8 cellular contexts compared by ENCODE assay signal in the genomic region with DNA sequence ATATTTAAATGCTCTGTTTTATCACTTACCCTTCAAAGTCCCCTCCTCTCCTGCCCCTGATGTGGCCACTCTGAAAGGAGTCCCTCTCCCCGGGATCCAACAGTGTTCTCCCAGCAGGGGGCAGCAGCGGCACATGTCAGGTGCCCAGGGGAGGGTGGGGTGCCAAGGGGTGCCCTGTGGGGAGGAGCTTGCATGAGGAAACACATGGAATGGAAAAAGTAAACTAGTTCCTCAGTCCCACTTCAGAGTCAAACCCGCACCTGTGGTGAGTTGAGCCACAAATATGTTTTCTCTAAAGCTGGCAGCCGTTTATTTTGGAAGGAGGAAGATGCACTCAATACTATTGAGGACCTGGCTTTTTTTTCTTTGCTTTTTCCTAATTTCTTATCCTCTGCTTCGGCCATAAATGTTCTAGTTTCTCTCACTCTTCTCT. TPM values are rescaled to one million over a fixed set of nuclear protein-coding genes. Genes with fewer than 3 reads are reported as not detected.
A peak's percentile ranks its signal among the peaks of the same experiment; 100 is the strongest.
DNase-seq lines count a peak whose midpoint lies in the region; ATAC-seq and TF ChIP-seq lines count a peak whose summit lies in the region.

No MANE protein-coding gene starts in this region.

- peak; percentile 97 for DNase-seq in CD14-positive monocyte (ENCODE audit: low spot score)
- DNase-seq in Jurkat, Clone E6-1 (ENCODE audit: low read depth, low spot score) = peak; percentile 97
- DNase-seq in activated CD8-positive, alpha-beta memory T cell treated with anti-CD3 and anti-CD28 coated beads, Interleukin-2, amount 50 U/mL, for 24 hours (ENCODE audit: extremely low read depth) = peak; percentile 88
- DNase-seq in endothelial cell (ENCODE audit: low spot score) = peak; percentile 97
- DNase-seq in midbrain (lab: John Stamatoyannopoulos, UW) = peak; percentile 88
- DNase-seq in stimulated activated CD8-positive, alpha-beta memory T cell treated with anti-CD3 and anti-CD28 coated beads, Interleukin-4, amount 100 ng/mL, for 4 hours (ENCODE audit: low read depth in 2 of 2, low spot score in 1 of 2) = peak; percentile 84 to 98

- H3K9me3 Mint-ChIP-seq in CD14-positive monocyte (peaks cover 0 to 2% (median 0%) of the 10 kb centered on the region in 7 donors), endothelial cell (ENCODE audit: unreplicated experiment) (no peaks in the 10 kb centered on the region)

- peak overlapping the region; percentile 27 for H3K4me3 ChIP-seq in Jurkat, Clone E6-1 (ENCODE audit: low read length)
- H3K4me3 ChIP-seq in OCI-LY3 (ENCODE audit: low read length) = peak overlapping the region; percentile 49

- TF ChIP-seq CTCF in CD14-positive monocyte (IDR thresholded peaks at IDR 0.05) (peak; percentile 92), OCI-LY3 (IDR thresholded peaks at IDR 0.05; ENCODE audit: low read depth, low read length) (peak; percentile 98), endothelial cell (IDR thresholded peaks at IDR 0.05; ENCODE audit: unreplicated experiment) (peak; percentile 80)

- no peaks in the 10 kb centered on the region for H3K36me3 ChIP-seq in OCI-LY3 (replicated peaks; ENCODE audit: low read depth, low read length)

- ATAC-seq in GM19455 (IDR thresholded peaks at IDR 0.05; ENCODE audit: unreplicated experiment) = peak; percentile 85

- intact Hi-C loops in CD14-positive monocyte (cut with micrococcal nuclease) = loop anchor here (5.0 kb wide), 3 partner anchors 43 to 78 kb away; no protein-coding TSS in a partner anchor

- peaks cover 10% of the 10 kb centered on the region for H3K4me1 ChIP-seq in OCI-LY3 (ENCODE audit: low read length)

- H3K9ac ChIP-seq in OCI-LY3 (ENCODE audit: low read length) = peak overlapping the region; percentile 45

- H3K4me1 Mint-ChIP-seq in CD14-positive monocyte (peaks cover 35% of the 10 kb centered on the region), endothelial cell (ENCODE audit: unreplicated experiment) (peaks cover 31% of the 10 kb centered on the region)

- no peaks in the 10 kb centered on the region for H3K27me3 ChIP-seq in OCI-LY3 (ENCODE audit: low read depth, low read length)

- H3K4me2 ChIP-seq in OCI-LY3 (ENCODE audit: low read length) = peak overlapping the region; percentile 64

- no peak overlapping the region; the same call in 1 of the 2 replicates for H3K27ac ChIP-seq in OCI-LY3 (ENCODE audit: low read length)

- H4K20me1 ChIP-seq in OCI-LY3 (ENCODE audit: insufficient read depth, low read length) = no peaks in the 10 kb centered on the region

- peak overlapping the region; percentile 20 for H2AFZ ChIP-seq in OCI-LY3 (ENCODE audit: low read depth, low read length)

- H3K27me3 Mint-ChIP-seq in CD14-positive monocyte (ENCODE audit: low read depth in 3 of 3) = peaks cover 2% of the 10 kb centered on the region in 3 donors
- peaks cover 1% of the 10 kb centered on the region for H3K27me3 Mint-ChIP-seq in endothelial cell (ENCODE audit: unreplicated experiment)

- H3K4me3 Mint-ChIP-seq in CD14-positive monocyte = peak overlapping the region; percentile 43 to 80
- no peak overlapping the region for H3K4me3 Mint-ChIP-seq in endothelial cell (ENCODE audit: unreplicated experiment)

- H3K36me3 Mint-ChIP-seq in CD14-positive monocyte (no peaks in the 10 kb centered on the region), endothelial cell (ENCODE audit: low read depth, unreplicated experiment) (no peaks in the 10 kb centered on the region)

- H3K27ac Mint-ChIP-seq in CD14-positive monocyte = peak overlapping the region; percentile 83 to 94 (median 93)
- peak overlapping the region; percentile 26 for H3K27ac Mint-ChIP-seq in endothelial cell (ENCODE audit: unreplicated experiment)

- H3K79me2 ChIP-seq in OCI-LY3 (ENCODE audit: low read length) = no peaks in the 10 kb centered on the region

- H3K9me3 ChIP-seq in OCI-LY3 (ENCODE audit: insufficient read depth, low read length) = no peaks in the 10 kb centered on the region

RNA-seq across cellular contexts. Expression of gene NRROS, which starts 30.1 kb away (rescaled TPM):
- polyA plus RNA-seq in CD14-positive monocyte = 1 to 10 TPM; 5.9 to 7.5 TPM
- polyA plus RNA-seq in Jurkat, Clone E6-1 (2012; ENCODE audit: insufficient read depth, insufficient read length) = 43.7 TPM
- 18.6 TPM for total RNA-seq in endothelial cell (ENCODE audit: unreplicated experiment)

RNA-seq across cellular contexts. Expression of gene FBXO45, which starts 40.9 kb away (rescaled TPM):
- 1 to 10 TPM; 1.8 to 2.8 TPM for polyA plus RNA-seq in CD14-positive monocyte
- 18.3 TPM for polyA plus RNA-seq in Jurkat, Clone E6-1 (2012; ENCODE audit: insufficient read depth, insufficient read length)
- 17.0 TPM for total RNA-seq in endothelial cell (ENCODE audit: unreplicated experiment)

RNA-seq across cellular contexts. Expression of gene WDR53, which starts 41.0 kb away (rescaled TPM):
- polyA plus RNA-seq in CD14-positive monocyte = 1 to 10 TPM; 4.1 to 6.7 TPM
- polyA plus RNA-seq in Jurkat, Clone E6-1 (2012; ENCODE audit: insufficient read depth, insufficient read length) = 30.2 TPM
- total RNA-seq in endothelial cell (ENCODE audit: unreplicated experiment) = 22.2 TPM
